ENCODE assay signal across 9 cellular contexts in genomic region chr4:1191621-1192020, GRCh38. TPM values are rescaled to one million over a fixed set of nuclear protein-coding genes. Genes with fewer than 3 reads are reported as not detected.
DNase-seq lines count a peak whose midpoint lies in the region; ATAC-seq and TF ChIP-seq lines count a peak whose summit lies in the region.
"Had no signal": no experiment of that assay in that cellular context is flagged by ENCODE, and none has a peak within 500 bp of the region (broad histone marks: within the 10 kb centered on the region; RNA-seq: fewer than 3 reads in every experiment).

No MANE protein-coding gene starts in this region.

- H3K4me3 ChIP-seq in ACC112 (ENCODE audit: low read depth, low read length): no peak overlapping the region; the same call in 1 of the 2 replicates
- H3K4me3 ChIP-seq in heart right ventricle: no peak overlapping the region
- H3K4me3 ChIP-seq in parathyroid adenoma (ENCODE audit: low read depth, low read length): no peak overlapping the region
- H3K4me3 ChIP-seq in testis: no peak overlapping the region

- intact Hi-C loops in heart right ventricle (cut with DNase I): loop anchor here in 1 of 10 donors (2.0 kb wide), 1 partner anchor 19 kb away; the partner anchor contains the start of gene SPON2
- intact Hi-C loops in testis (cut with DNase I; ENCODE audit: low total_unique reads): no loop called here

- H3K36me3 ChIP-seq in ACC112 (ENCODE audit: insufficient read depth, low read length) (peaks cover 7% of the 10 kb centered on the region; the same call in 1 of the 2 replicates), heart right ventricle (no peaks in the 10 kb centered on the region), parathyroid adenoma (ENCODE audit: control insufficient read depth, insufficient read depth, low read length) (no peaks in the 10 kb centered on the region), testis (ENCODE audit: low read depth, missing control alignments) (no peaks in the 10 kb centered on the region)

- DNase-seq in heart right ventricle: peak in 1 of 2 donors; percentile 4
- DNase-seq in T-helper 9 cell: no peak
- DNase-seq in epidermal melanocyte (ENCODE audit: insufficient read length, low spot score): no peak
- DNase-seq in DMS79 treated with DMSO at 0.1 percent for 48 hours (lab: John Stamatoyannopoulos, UW): no peak
- DNase-seq in testis: no peak
- DNase-seq: NCI-H1105 had no signal

- peak overlapping the region; percentile 86 for H3K27ac ChIP-seq in ACC112 (ENCODE audit: low read depth, low read length)
- peak overlapping the region; percentile 65 for H3K27ac ChIP-seq in VCaP
- peak overlapping the region in 9 of 10 donors; percentile 57 to 92 (median 85) for H3K27ac ChIP-seq in heart right ventricle
- peak overlapping the region; percentile 47 for H3K27ac ChIP-seq in parathyroid adenoma
- peak overlapping the region in 1 of 2 donors; percentile 53 for H3K27ac ChIP-seq in testis

- H3K4me1 ChIP-seq in ACC112 (ENCODE audit: control insufficient read depth, insufficient read depth, low read length, unreplicated experiment) (peaks cover 29% of the 10 kb centered on the region), heart right ventricle (peaks cover 15 to 44% (median 37%) of the 10 kb centered on the region in 9 donors), parathyroid adenoma (peaks cover 9% of the 10 kb centered on the region), testis (peaks cover 27% of the 10 kb centered on the region)

- no peaks in the 10 kb centered on the region for H3K79me2 ChIP-seq in ACC112 (ENCODE audit: control insufficient read depth, insufficient read depth, low read length, unreplicated experiment)
- H3K79me2 ChIP-seq in parathyroid adenoma: no peaks in the 10 kb centered on the region

- TF ChIP-seq CTCF in VCaP (conservative IDR thresholded peaks at IDR 0.05) (no peak), heart right ventricle (IDR thresholded peaks at IDR 0.05) (no peak), parathyroid adenoma (IDR thresholded peaks at IDR 0.05) (no peak), testis (IDR thresholded peaks at IDR 0.05) (no peak)

- peak in 4 of 8 donors; percentile 1 to 4 (median 3) for ATAC-seq in heart right ventricle

- WGBS in heart right ventricle, 2 donors: 69 to 77% methylated on average over 5 of the region's 5 CpGs
- WGBS in testis, 2 donors: 74 to 76% methylated on average over 5 of the region's 5 CpGs

- H2AFZ ChIP-seq in ACC112 (ENCODE audit: low read length, unreplicated experiment) (peak overlapping the region; percentile 11), parathyroid adenoma (peak overlapping the region; percentile 48)

- no peak overlapping the region for H3K9ac ChIP-seq in parathyroid adenoma

- H3K9me3 ChIP-seq in heart right ventricle: no peaks in the 10 kb centered on the region
- no peaks in the 10 kb centered on the region for H3K9me3 ChIP-seq in parathyroid adenoma (ENCODE audit: control insufficient read depth, low read length)
- H3K9me3 ChIP-seq in testis: no peaks in the 10 kb centered on the region

- H3K4me2 ChIP-seq in parathyroid adenoma (ENCODE audit: low read length): no peak overlapping the region

- H3K27me3 ChIP-seq in ACC112 (ENCODE audit: insufficient read depth, low read length) (no peaks in the 10 kb centered on the region), heart right ventricle (no peaks in the 10 kb centered on the region), parathyroid adenoma (ENCODE audit: control insufficient read depth, insufficient read depth, low read length) (no peaks in the 10 kb centered on the region), testis (no peaks in the 10 kb centered on the region)

- TF ChIP-seq POLR2A in testis (IDR thresholded peaks at IDR 0.05): no peak

RNA-seq across cellular contexts. Expression of gene SPON2, which starts 19.2 kb away (rescaled TPM):
- 10 to 100 TPM in 7 of 10 donors, 1 to 10 TPM in 3; 5.3 to 25.5 (median 11.6) TPM for total RNA-seq in heart right ventricle
- polyA plus RNA-seq in heart right ventricle: 10 to 100 TPM; 14.5 to 40.5 TPM
- 1 to 10 TPM; 5.6 to 7.1 TPM for total RNA-seq in testis
- 21.4 TPM for polyA plus RNA-seq in testis (ENCODE audit: insufficient read depth, low read depth, low replicate concordance)

RNA-seq across cellular contexts. Expression of gene CTBP1, which starts 57.3 kb away (rescaled TPM):
- total RNA-seq in heart right ventricle (100 to 1,000 TPM; 115 to 132 (median 122) TPM), testis (100 to 1,000 TPM; 240 to 245 TPM)
- polyA plus RNA-seq in heart right ventricle (100 to 1,000 TPM in 1 of 2 donors, 10 to 100 TPM in 1; 98.6 to 105 TPM), testis (ENCODE audit: insufficient read depth, low read depth, low replicate concordance) (72.6 TPM)
